In the genomic region with DNA sequence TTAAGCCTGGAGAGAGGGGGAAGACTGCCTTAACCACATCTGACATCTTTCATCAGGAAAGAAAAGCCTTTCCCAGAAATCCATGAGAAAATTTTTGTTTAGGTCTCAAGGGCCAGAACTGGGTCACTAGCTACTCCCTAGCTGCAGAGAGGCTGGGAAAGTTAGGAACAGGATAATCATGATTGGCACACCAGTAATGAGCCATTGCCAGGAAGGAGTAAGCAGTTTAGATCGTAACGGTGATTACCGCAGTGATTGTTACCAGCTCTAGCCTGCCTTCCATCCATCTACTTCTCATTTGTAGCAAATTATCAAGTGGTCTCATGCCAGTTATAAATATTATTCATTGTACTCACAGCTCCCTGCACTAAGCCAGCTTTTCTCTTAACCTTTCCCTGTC, we compare ENCODE assay signal across 29 cellular contexts.
"Had no signal": no experiment of that assay in that cellular context is flagged by ENCODE, and none has a peak within 500 bp of the region (broad histone marks: within the 10 kb centered on the region; RNA-seq: fewer than 3 reads in every experiment).

No MANE protein-coding gene starts in this region.

- H3K36me3 Mint-ChIP-seq: activated naive CD4-positive, alpha-beta T cell treated with anti-CD3 and anti-CD28 coated beads, Interleukin-2, amount 10 ng/mL, durations not matched to agents 7 days and 5 days had no signal

- H3K9me3 ChIP-seq: ascending aorta, breast epithelium, colonic mucosa, gastrocnemius medialis, heart left ventricle had no signal

- DNase-seq: activated CD4-positive, alpha-beta memory T cell treated with anti-CD3 and anti-CD28 coated beads for 36 hours; activated CD4-positive, alpha-beta T cell treated with anti-CD3 and anti-CD28 coated beads for 36 hours; activated CD4-positive, alpha-beta T cell treated with anti-CD3 and anti-CD28 coated beads, Interleukin-2, amount 10 ng/mL, durations not matched to agents 24 days and 14 days; activated CD4-positive, CD25-positive, alpha-beta regulatory T cell; activated CD4-positive, CD25-positive, alpha-beta regulatory T cell treated with anti-CD3 and anti-CD28 coated beads, Interleukin-2, amount 50 U/mL, for 72 hours; activated CD8-positive, alpha-beta memory T cell treated with anti-CD3 and anti-CD28 coated beads, Interleukin-2, amount 50 U/mL, for 48 hours; activated gamma-delta T cell; activated naive CD4-positive, alpha-beta T cell; activated naive CD4-positive, alpha-beta T cell treated with anti-CD3 and anti-CD28 coated beads, Interleukin-2, amount 10 ng/mL, durations not matched to agents 7 days and 5 days; activated naive CD8-positive, alpha-beta T cell treated with anti-CD3 and anti-CD28 coated beads, Interleukin-2, amount 10 ng/mL, durations not matched to agents 7 days and 5 days; activated T-cell treated with anti-CD3 and anti-CD28 coated beads for 4 hours; activated T-cell treated with anti-CD3 and anti-CD28 coated beads, Interleukin-2, amount 50 U/mL, for 24 hours; activated T-cell treated with anti-CD3 and anti-CD28 coated beads, Interleukin-2, amount 50 U/mL, for 72 hours; central memory CD4-positive, alpha-beta T cell; cerebellar nuclear complex; colonic mucosa; effector memory CD4-positive, alpha-beta T cell; endodermal cell; foreskin keratinocyte; gastrocnemius medialis; glutamatergic neuron; heart left ventricle; T-helper 2 cell had no signal

- H3K4me1 ChIP-seq: ascending aorta, breast epithelium, colonic mucosa, foreskin keratinocyte, gastrocnemius medialis, heart left ventricle had no signal

- H3K27me3 Mint-ChIP-seq: activated CD4-positive, alpha-beta memory T cell treated with anti-CD3 and anti-CD28 coated beads for 36 hours; activated CD4-positive, alpha-beta T cell treated with anti-CD3 and anti-CD28 coated beads for 36 hours; activated CD4-positive, alpha-beta T cell treated with anti-CD3 and anti-CD28 coated beads, Interleukin-2, amount 10 ng/mL, durations not matched to agents 24 days and 14 days; activated naive CD4-positive, alpha-beta T cell treated with anti-CD3 and anti-CD28 coated beads, Interleukin-2, amount 10 ng/mL, durations not matched to agents 7 days and 5 days; activated naive CD8-positive, alpha-beta T cell treated with anti-CD3 and anti-CD28 coated beads, Interleukin-2, amount 10 ng/mL, durations not matched to agents 7 days and 5 days; activated T-cell treated with anti-CD3 and anti-CD28 coated beads, Interleukin-2, amount 50 U/mL, for 24 hours; brain had no signal

- H3K27ac ChIP-seq: ascending aorta, breast epithelium, cardiac muscle cell, colonic mucosa, foreskin keratinocyte, gastrocnemius medialis, heart left ventricle had no signal

- H3K4me1 Mint-ChIP-seq: activated CD4-positive, alpha-beta T cell treated with anti-CD3 and anti-CD28 coated beads for 36 hours; activated naive CD4-positive, alpha-beta T cell treated with anti-CD3 and anti-CD28 coated beads, Interleukin-2, amount 10 ng/mL, durations not matched to agents 7 days and 5 days; activated naive CD8-positive, alpha-beta T cell treated with anti-CD3 and anti-CD28 coated beads, Interleukin-2, amount 10 ng/mL, durations not matched to agents 7 days and 5 days; brain; endodermal cell had no signal

- H3K27me3 ChIP-seq: ascending aorta, breast epithelium, cardiac muscle cell, colonic mucosa, foreskin keratinocyte, gastrocnemius medialis, heart left ventricle had no signal

- H3K36me3 ChIP-seq: ascending aorta, breast epithelium, cardiac muscle cell, colonic mucosa, gastrocnemius medialis had no signal

- H3K4me3 Mint-ChIP-seq: activated CD4-positive, alpha-beta memory T cell treated with anti-CD3 and anti-CD28 coated beads for 36 hours; activated CD4-positive, alpha-beta T cell treated with anti-CD3 and anti-CD28 coated beads for 36 hours; activated CD4-positive, alpha-beta T cell treated with anti-CD3 and anti-CD28 coated beads, Interleukin-2, amount 10 ng/mL, durations not matched to agents 24 days and 14 days; activated naive CD4-positive, alpha-beta T cell treated with anti-CD3 and anti-CD28 coated beads, Interleukin-2, amount 10 ng/mL, durations not matched to agents 7 days and 5 days; activated naive CD8-positive, alpha-beta T cell treated with anti-CD3 and anti-CD28 coated beads, Interleukin-2, amount 10 ng/mL, durations not matched to agents 7 days and 5 days; activated T-cell treated with anti-CD3 and anti-CD28 coated beads, Interleukin-2, amount 50 U/mL, for 24 hours; activated T-cell treated with anti-CD3 and anti-CD28 coated beads, Interleukin-2, amount 50 U/mL, for 72 hours; brain; endodermal cell had no signal

- H3K27ac Mint-ChIP-seq: activated CD4-positive, alpha-beta memory T cell treated with anti-CD3 and anti-CD28 coated beads for 36 hours; activated CD4-positive, alpha-beta T cell treated with anti-CD3 and anti-CD28 coated beads for 36 hours; activated CD4-positive, alpha-beta T cell treated with anti-CD3 and anti-CD28 coated beads, Interleukin-2, amount 10 ng/mL, durations not matched to agents 24 days and 14 days; activated naive CD4-positive, alpha-beta T cell treated with anti-CD3 and anti-CD28 coated beads, Interleukin-2, amount 10 ng/mL, durations not matched to agents 7 days and 5 days; activated naive CD4-positive, alpha-beta T cell treated with anti-CD3 and anti-CD28 coated beads, Interleukin-2, amount 50 U/mL, for 72 hours; activated naive CD8-positive, alpha-beta T cell treated with anti-CD3 and anti-CD28 coated beads, Interleukin-2, amount 10 ng/mL, durations not matched to agents 7 days and 5 days; activated T-cell treated with anti-CD3 and anti-CD28 coated beads, Interleukin-2, amount 50 U/mL, for 24 hours; activated T-cell treated with anti-CD3 and anti-CD28 coated beads, Interleukin-2, amount 50 U/mL, for 72 hours; endodermal cell had no signal

- H3K9me3 Mint-ChIP-seq: activated naive CD4-positive, alpha-beta T cell treated with anti-CD3 and anti-CD28 coated beads, Interleukin-2, amount 10 ng/mL, durations not matched to agents 7 days and 5 days; activated naive CD8-positive, alpha-beta T cell treated with anti-CD3 and anti-CD28 coated beads, Interleukin-2, amount 10 ng/mL, durations not matched to agents 7 days and 5 days; activated T-cell treated with anti-CD3 and anti-CD28 coated beads, Interleukin-2, amount 50 U/mL, for 24 hours; activated T-cell treated with anti-CD3 and anti-CD28 coated beads, Interleukin-2, amount 50 U/mL, for 72 hours had no signal

- H3K4me3 ChIP-seq: ascending aorta, breast epithelium, cardiac muscle cell, colonic mucosa, gastrocnemius medialis, heart left ventricle had no signal

- ATAC-seq: activated CD4-positive, alpha-beta T cell treated with anti-CD3 and anti-CD28 coated beads for 36 hours; activated naive CD4-positive, alpha-beta T cell treated with anti-CD3 and anti-CD28 coated beads, Interleukin-2, amount 50 U/mL, for 72 hours; activated T-cell treated with anti-CD3 and anti-CD28 coated beads, Interleukin-2, amount 50 U/mL, for 72 hours; esophagus mucosa; foreskin keratinocyte; gastrocnemius medialis; heart left ventricle had no signal
